ENCODE assay signal across 18 cellular contexts in genomic region chr6:21171801-21172200, GRCh38.
"Had no signal": no experiment of that assay in that cellular context is flagged by ENCODE, and none has a peak within 500 bp of the region (broad histone marks: within the 10 kb centered on the region; RNA-seq: fewer than 3 reads in every experiment).

No MANE protein-coding gene starts in this region.

- H3K4me1 ChIP-seq: ascending aorta, prostate gland, spleen, vagina had no signal

- H3K9me3 ChIP-seq: ascending aorta, prostate gland, spleen, thoracic aorta, vagina had no signal

- H3K27ac ChIP-seq: ascending aorta, prostate gland, spleen, thoracic aorta, vagina had no signal

- H3K4me3 ChIP-seq: ascending aorta, prostate gland, spleen, thoracic aorta, vagina had no signal

- DNase-seq: activated CD4-positive, alpha-beta T cell treated with anti-CD3 and anti-CD28 coated beads for 1 hour; activated T-cell treated with anti-CD3 and anti-CD28 coated beads, Interleukin-2, amount 50 U/mL, for 1 hour; dermis blood vessel endothelial cell; effector CD8-positive, alpha-beta T cell; erythroblast; hippocampal formation; left ventricle myocardium superior; mammary epithelial cell; naive thymus-derived CD8-positive, alpha-beta T cell; spleen; stimulated activated CD4-positive, alpha-beta T cell treated with anti-CD3 and anti-CD28 coated beads, Interleukin-4, amount 100 ng/mL, for 1 hour; stimulated activated naive CD4-positive, alpha-beta T cell; T-helper 9 cell had no signal

- H3K36me3 ChIP-seq: ascending aorta, prostate gland, spleen, thoracic aorta, vagina had no signal

- FAIRE-seq: frontal cortex had no signal
